ENCODE assay signal across 9 cellular contexts in the genomic region with DNA sequence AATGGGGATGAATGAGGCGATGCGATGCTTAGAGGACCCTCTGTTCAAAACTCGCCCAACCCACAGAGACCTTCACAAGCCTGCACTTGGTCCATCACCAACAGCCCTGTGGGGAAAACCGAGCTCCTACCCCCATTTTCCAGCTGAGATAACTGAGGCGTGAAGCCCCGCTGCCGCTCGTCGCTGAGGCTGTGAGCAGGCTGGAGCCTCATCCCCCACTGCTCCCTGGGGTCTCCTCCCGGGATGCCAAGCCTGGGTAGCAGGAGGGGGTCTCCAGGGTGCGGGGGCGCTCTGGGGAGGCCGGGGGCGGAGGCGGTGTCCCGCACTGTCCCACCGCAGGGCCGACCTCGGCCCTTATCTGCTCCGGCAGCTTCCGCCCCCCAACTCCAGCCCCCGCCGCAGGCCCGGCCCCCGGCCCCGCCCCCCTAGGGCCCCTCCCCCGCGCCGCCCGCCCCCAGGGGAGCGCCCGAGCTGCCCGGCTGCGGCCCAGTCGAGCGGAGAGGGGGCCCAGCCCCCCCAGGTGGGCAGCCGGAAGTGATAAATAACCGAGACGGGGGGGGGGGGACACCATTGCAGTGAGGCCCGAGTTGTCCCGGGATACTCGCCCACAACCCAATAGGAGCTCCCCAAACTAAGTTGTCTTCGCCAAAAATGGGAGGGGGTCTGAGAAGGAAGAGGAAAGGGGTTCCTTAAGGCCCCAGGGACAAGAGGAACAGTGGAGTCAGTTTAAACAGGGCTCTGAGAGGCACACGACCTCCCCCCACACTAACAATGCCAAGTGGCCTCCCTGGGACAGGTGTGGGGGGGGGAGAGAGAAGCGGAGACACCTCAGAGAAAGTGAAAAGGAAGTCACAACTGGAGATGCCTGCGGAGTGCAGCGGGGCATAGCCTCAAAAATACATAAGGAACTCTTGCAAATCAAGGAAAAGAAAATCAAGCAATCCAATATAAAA. TPM values are rescaled to one million over a fixed set of nuclear protein-coding genes. Genes with fewer than 3 reads are reported as not detected.
DNase-seq lines count a peak whose midpoint lies in the region; ATAC-seq, FAIRE-seq and TF ChIP-seq lines count a peak whose summit lies in the region.
"Had no signal": no experiment of that assay in that cellular context is flagged by ENCODE, and none has a peak within 500 bp of the region (broad histone marks: within the 10 kb centered on the region; RNA-seq: fewer than 3 reads in every experiment).

No MANE protein-coding gene starts in this region.

- no peak for TF ChIP-seq RAD21 in K562 (CRISPR knock-in tag; conservative IDR thresholded peaks at IDR 0.05 in 1 of 2, IDR thresholded peaks at IDR 0.05 in 1 of 2)

- CTCF ChIA-PET in K562 (lab: Yijun Ruan, JAX; ENCODE audit: low intra/inter-chr PET ratio) = no interaction called here

- peak overlapping the region; percentile 44 for H3K4me3 ChIP-seq in HFF-Myc (replicated peaks; ENCODE audit: low read depth, low read length)
- peak overlapping the region; percentile 97 for H3K4me3 ChIP-seq in OCI-LY3 (ENCODE audit: low read length)
- peak overlapping the region; percentile 43 for H3K4me3 ChIP-seq in K562

- H3K4me2 ChIP-seq in OCI-LY3 (ENCODE audit: low read length) (peak overlapping the region; percentile 100), K562 (ENCODE audit: insufficient read depth, low read length) (peak overlapping the region; percentile 87)

- H3K79me2 ChIP-seq in OCI-LY3 (ENCODE audit: low read length) = no peaks in the 10 kb centered on the region
- no peaks in the 10 kb centered on the region for H3K79me2 ChIP-seq in K562 (ENCODE audit: control insufficient read depth, insufficient read depth, low read length)

- no peak for FAIRE-seq in K562 (lab: Jason Lieb, UNC)
- FAIRE-seq: A204.1 had no signal

- DNase-seq in DMS53 (lab: John Stamatoyannopoulos, UW) (peak; percentile 24), DMS53 treated with DMSO at 0.1 percent for 48 hours (lab: John Stamatoyannopoulos, UW; ENCODE audit: unreplicated experiment) (no peak), HFF-Myc (ENCODE audit: extremely low read depth, low read depth) (no peak), K562 (ENCODE audit: extremely low read depth in 1 of 4, low spot score in 3 of 4) (peak; percentile 65 to 96 (median 92)), SIG-M5 treated with dmso at 0.1 percent for 504 hours (lab: John Stamatoyannopoulos, UW; ENCODE audit: unreplicated experiment) (no peak)

- no TSS peak for BruUV-seq in K562 (replicated peaks; lab: Mats Ljungman, UMichigan)

- H3K9ac ChIP-seq in OCI-LY3 (ENCODE audit: low read length) = peak overlapping the region; percentile 82
- peak overlapping the region; percentile 65 to 87 for H3K9ac ChIP-seq in K562 (ENCODE audit: insufficient read depth in 1 of 2, low read depth in 2 of 2, low read length in 2 of 2)

- H3K27me3 ChIP-seq in OCI-LY3 (ENCODE audit: low read depth, low read length) (no peaks in the 10 kb centered on the region), K562 (ENCODE audit: control insufficient read depth in 2 of 2, insufficient read depth in 2 of 2, low read length in 2 of 2) (no peaks in the 10 kb centered on the region), layer of hippocampus (ENCODE audit: control insufficient read depth, insufficient read depth, low read length) (no peaks in the 10 kb centered on the region)

- 0 out of 2 replicates have a peak, but pooled peaks have one; percentile 38 for TF ChIP-seq POLR2A in K562 (conservative IDR thresholded peaks at IDR 0.05)

- peak; percentile 34; the same call in 1 of the 2 replicates for TF ChIP-seq EP300 in K562 (IDR thresholded peaks at IDR 0.05; ENCODE audit: low read length)

- in situ Hi-C loops in K562 (cut with MboI) = no loop called here

- peak; percentile 86 for ATAC-seq in K562

- H3K36me3 ChIP-seq in OCI-LY3 (replicated peaks; ENCODE audit: low read depth, low read length) (no peaks in the 10 kb centered on the region), K562 (ENCODE audit: control insufficient read depth, insufficient read depth, low read length) (no peaks in the 10 kb centered on the region)

- intact Hi-C loops in K562 (cut with micrococcal nuclease) = loop anchor here (10.0 kb wide), 1 partner anchor 45 kb away; a partner anchor contains a TSS

- H2AFZ ChIP-seq in OCI-LY3 (ENCODE audit: low read depth, low read length) = peak overlapping the region; percentile 89
- H2AFZ ChIP-seq in K562 (ENCODE audit: low read depth, low read length) = peak overlapping the region; percentile 81

- H3K27ac ChIP-seq in OCI-LY3 (ENCODE audit: low read length) (peak overlapping the region; percentile 59), K562 (ENCODE audit: extremely low read depth, low read depth, low read length) (peak overlapping the region; percentile 81), layer of hippocampus (ENCODE audit: low read depth, low read length) (peak overlapping the region; percentile 57), temporal lobe (ENCODE audit: low read depth, low read length) (peak overlapping the region; percentile 44)

- H3K9me3 ChIP-seq in OCI-LY3 (ENCODE audit: insufficient read depth, low read length) = no peaks in the 10 kb centered on the region; the same call in 1 of the 2 replicates
- H3K9me3 ChIP-seq in K562 (replicated peaks; ENCODE audit: control insufficient read depth, insufficient read depth, low read depth, low read length) = no peaks in the 10 kb centered on the region

- TF ChIP-seq CTCF in HFF-Myc (IDR thresholded peaks at IDR 0.05; ENCODE audit: low read depth, low read length, missing control alignments) (no peak), OCI-LY3 (IDR thresholded peaks at IDR 0.05; ENCODE audit: low read depth, low read length) (no peak), K562 (IDR thresholded peaks at IDR 0.05 in 2 of 3, conservative IDR thresholded peaks at IDR 0.05 in 1 of 3; ENCODE audit: insufficient read depth in 2 of 3, low read depth in 1 of 3, low read length in 3 of 3) (no peak)

- POLR2A ChIA-PET in K562 (lab: Yijun Ruan, JAX) = interaction anchor here (0.6 to 1.5 kb wide), 5 partner anchors 22 to 153 kb away, joined by 3 read pairs; a partner anchor contains a TSS

- H3K4me1 ChIP-seq in OCI-LY3 (ENCODE audit: low read length) (peaks cover 20% of the 10 kb centered on the region), K562 (replicated peaks in 1 of 2; ENCODE audit: control insufficient read depth in 2 of 2, insufficient read depth in 2 of 2, low read length in 2 of 2) (peaks cover 29 to 44% of the 10 kb centered on the region in 2 experiments)

- H4K20me1 ChIP-seq in OCI-LY3 (ENCODE audit: insufficient read depth, low read length) (no peaks in the 10 kb centered on the region), K562 (replicated peaks; ENCODE audit: control insufficient read depth, insufficient read depth, low read length) (no peaks in the 10 kb centered on the region)

- no peaks in the 10 kb centered on the region for H3K9me1 ChIP-seq in K562 (ENCODE audit: control insufficient read depth, insufficient read depth, low read length)

- WGBS in K562 (ENCODE audit: insufficient coverage, low coverage, missing lambda C conversion rate) = 2% methylated on average over 26 of the region's 47 CpGs

RNA-seq across cellular contexts. Expression of a gene that starts 8.3 kb away (rescaled TPM):
- total RNA-seq in K562 (2011; cell fraction: chromatin; rRNA removed; ENCODE audit: low replicate concordance) = 14.7 and 58.9 TPM in 2 replicates
- 52.1 and 58.4 TPM in 2 replicates for total RNA-seq in K562 (2011; cell fraction: nucleolus; rRNA removed)
- 29.8 and 30.5 TPM in 2 replicates for total RNA-seq in K562 (2011; cell fraction: nucleoplasm; rRNA removed)
- 9.5 and 14.0 TPM in 2 replicates for total RNA-seq in K562 (2014; rRNA removed)
- total RNA-seq in K562 (2014; rRNA removed; fragmentation: Illumina TruSeq; extraction: Trizol) = 0.61 and 1.3 TPM in 2 replicates
- 3.2 TPM in 2 replicates for total RNA-seq in K562 (2015; rRNA removed; fragmentation: Illumina TruSeq; extraction: Trizol)
- 10.9 TPM in 2 replicates for total RNA-seq in K562 (2021)
- 6.7 and 10.2 TPM in 2 replicates for polyA plus RNA-seq in K562 (2011; rRNA removed)
- polyA plus RNA-seq in K562 (2011; cell fraction: cytosol; rRNA removed) = 11.1 and 20.7 TPM in 2 replicates
- polyA plus RNA-seq in K562 (2011; cell fraction: nucleus; rRNA removed) = 75.5 and 90.8 TPM in 2 replicates
- polyA plus RNA-seq in K562 (2012) = 7.4 and 23.7 TPM in 2 replicates
- polyA plus RNA-seq in K562 (2014; fragmentation: Illumina TruSeq; extraction: Trizol) = 2.8 and 7.3 TPM in 2 replicates
- polyA plus RNA-seq in K562 (2014; fragmentation: Nextera tagmentation; extraction: Ambion mirVana) = under 1 TPM; 0.17 to 0.24 TPM
- polyA plus RNA-seq in K562 (2014; rRNA removed) = 14.4 and 15.9 TPM in 2 replicates
- 1.3 and 1.6 TPM in 2 replicates for polyA minus RNA-seq in K562 (2011; rRNA and poly(A)+ RNA removed)
- 3.2 and 7.4 TPM in 2 replicates for polyA minus RNA-seq in K562 (2011; cell fraction: cytosol; rRNA and poly(A)+ RNA removed)
- polyA minus RNA-seq in K562 (2011; cell fraction: nucleus; rRNA and poly(A)+ RNA removed) = 10.1 and 12.0 TPM in 2 replicates
- total RNA-seq in temporal lobe = 9.3 TPM

RNA-seq across cellular contexts. Expression of a gene that starts 21.8 kb away (rescaled TPM):
- total RNA-seq in K562 (2011; cell fraction: chromatin; rRNA removed; ENCODE audit: low replicate concordance) = 12.0 and 16.1 TPM in 2 replicates
- total RNA-seq in K562 (2011; cell fraction: nucleolus; rRNA removed) = 11.0 and 11.2 TPM in 2 replicates
- total RNA-seq in K562 (2011; cell fraction: nucleoplasm; rRNA removed) = 18.0 and 31.5 TPM in 2 replicates
- total RNA-seq in K562 (2014; rRNA removed) (23.4 and 32.6 TPM in 2 replicates), K562 (2014; rRNA removed; fragmentation: Illumina TruSeq; extraction: Trizol) (2.8 and 3.2 TPM in 2 replicates), K562 (2015; rRNA removed; fragmentation: Illumina TruSeq; extraction: Trizol) (10.3 and 12.5 TPM in 2 replicates), K562 (2021) (30.7 and 33.7 TPM in 2 replicates), temporal lobe (1.7 TPM)
- polyA plus RNA-seq in K562 (2011; rRNA removed) (8.6 and 28.6 TPM in 2 replicates), K562 (2014; fragmentation: Illumina TruSeq; extraction: Trizol) (16.0 and 32.1 TPM in 2 replicates), K562 (2014; fragmentation: Nextera tagmentation; extraction: Ambion mirVana) (under 1 TPM; 0.10 to 0.11 TPM), K562 (2014; rRNA removed) (16.2 and 21.9 TPM in 2 replicates)
- 28.0 and 35.1 TPM in 2 replicates for polyA plus RNA-seq in K562 (2011; cell fraction: cytosol; rRNA removed)
- 24.3 and 25.6 TPM in 2 replicates for polyA plus RNA-seq in K562 (2011; cell fraction: nucleus; rRNA removed)
- polyA plus RNA-seq in K562 (2012) = 20.6 and 54.3 TPM in 2 replicates
- 21.0 and 25.6 TPM in 2 replicates for polyA minus RNA-seq in K562 (2011; rRNA and poly(A)+ RNA removed)
- 22.7 and 32.9 TPM in 2 replicates for polyA minus RNA-seq in K562 (2011; cell fraction: cytosol; rRNA and poly(A)+ RNA removed)
- 6.5 and 12.0 TPM in 2 replicates for polyA minus RNA-seq in K562 (2011; cell fraction: nucleus; rRNA and poly(A)+ RNA removed)

RNA-seq across cellular contexts. Expression of a gene that starts 26.1 kb away (rescaled TPM):
- 145 and 204 TPM in 2 replicates for total RNA-seq in K562 (2011; cell fraction: chromatin; rRNA removed; ENCODE audit: low replicate concordance)
- total RNA-seq in K562 (2011; cell fraction: nucleolus; rRNA removed) = 116 and 126 TPM in 2 replicates
- total RNA-seq in K562 (2011; cell fraction: nucleoplasm; rRNA removed) = 96.6 and 141 TPM in 2 replicates
- total RNA-seq in K562 (2014; rRNA removed) (222 and 237 TPM in 2 replicates), K562 (2014; rRNA removed; fragmentation: Illumina TruSeq; extraction: Trizol) (311 and 382 TPM in 2 replicates), K562 (2015; rRNA removed; fragmentation: Illumina TruSeq; extraction: Trizol) (292 and 301 TPM in 2 replicates), K562 (2021) (189 and 211 TPM in 2 replicates), temporal lobe (90.2 TPM)
- polyA plus RNA-seq in K562 (2011; rRNA removed) (126 and 240 TPM in 2 replicates), K562 (2014; fragmentation: Illumina TruSeq; extraction: Trizol) (324 and 393 TPM in 2 replicates), K562 (2014; fragmentation: Nextera tagmentation; extraction: Ambion mirVana) (10 to 100 TPM; 44.3 to 98.5 TPM), K562 (2014; rRNA removed) (262 and 265 TPM in 2 replicates)
- 134 and 180 TPM in 2 replicates for polyA plus RNA-seq in K562 (2011; cell fraction: cytosol; rRNA removed)
- polyA plus RNA-seq in K562 (2011; cell fraction: nucleus; rRNA removed) = 72.2 and 75.9 TPM in 2 replicates
- 229 and 337 TPM in 2 replicates for polyA plus RNA-seq in K562 (2012)
- 357 and 499 TPM in 2 replicates for polyA minus RNA-seq in K562 (2011; rRNA and poly(A)+ RNA removed)
- polyA minus RNA-seq in K562 (2011; cell fraction: cytosol; rRNA and poly(A)+ RNA removed) = 72.6 and 83.1 TPM in 2 replicates
- 50.2 and 64.0 TPM in 2 replicates for polyA minus RNA-seq in K562 (2011; cell fraction: nucleus; rRNA and poly(A)+ RNA removed)

RNA-seq across cellular contexts. Expression of a gene that starts 47.6 kb away (rescaled TPM):
- 0.12 TPM in 1 of 2 replicates, not detected in the other for total RNA-seq in K562 (2011; cell fraction: chromatin; rRNA removed; ENCODE audit: low replicate concordance)
- total RNA-seq in K562 (2011; cell fraction: nucleolus; rRNA removed) = 0.13 TPM in 1 of 2 replicates, not detected in the other
- 0.07 TPM in 1 of 2 replicates, not detected in the other for total RNA-seq in K562 (2011; cell fraction: nucleoplasm; rRNA removed)
- total RNA-seq in K562 (2014; rRNA removed) (not detected in 2 replicates), K562 (2014; rRNA removed; fragmentation: Illumina TruSeq; extraction: Trizol) (not detected in 2 replicates), K562 (2015; rRNA removed; fragmentation: Illumina TruSeq; extraction: Trizol) (not detected in 2 replicates), K562 (2021) (not detected in 2 replicates), temporal lobe (not detected)
- polyA plus RNA-seq in K562 (2011; rRNA removed) (0.07 TPM in 1 of 2 replicates, not detected in the other), K562 (2014; fragmentation: Illumina TruSeq; extraction: Trizol) (not detected in 2 replicates), K562 (2014; fragmentation: Nextera tagmentation; extraction: Ambion mirVana) (not detected), K562 (2014; rRNA removed) (0.01 TPM in 1 of 2 replicates, not detected in the other)
- 0.03 and 0.04 TPM in 2 replicates for polyA plus RNA-seq in K562 (2011; cell fraction: cytosol; rRNA removed)
- 0.13 and 0.31 TPM in 2 replicates for polyA plus RNA-seq in K562 (2011; cell fraction: nucleus; rRNA removed)
- polyA plus RNA-seq in K562 (2012) = 0.06 TPM in 1 of 2 replicates, not detected in the other
- not detected in 2 replicates for polyA minus RNA-seq in K562 (2011; rRNA and poly(A)+ RNA removed)
- polyA minus RNA-seq in K562 (2011; cell fraction: cytosol; rRNA and poly(A)+ RNA removed) = not detected in 2 replicates
- polyA minus RNA-seq in K562 (2011; cell fraction: nucleus; rRNA and poly(A)+ RNA removed) = not detected in 2 replicates

RNA-seq across cellular contexts. Expression of a gene that starts 48.8 kb away (rescaled TPM):
- not detected in 2 replicates for total RNA-seq in K562 (2011; cell fraction: chromatin; rRNA removed; ENCODE audit: low replicate concordance)
- total RNA-seq in K562 (2011; cell fraction: nucleolus; rRNA removed) = not detected in 2 replicates
- not detected in 2 replicates for total RNA-seq in K562 (2011; cell fraction: nucleoplasm; rRNA removed)
- total RNA-seq in K562 (2014; rRNA removed) (not detected in 2 replicates), K562 (2014; rRNA removed; fragmentation: Illumina TruSeq; extraction: Trizol) (not detected in 2 replicates), K562 (2015; rRNA removed; fragmentation: Illumina TruSeq; extraction: Trizol) (0.11 TPM in 1 of 2 replicates, not detected in the other), K562 (2021) (0.13 TPM in 1 of 2 replicates, not detected in the other), temporal lobe (not detected)
- polyA plus RNA-seq in K562 (2011; rRNA removed) (0.06 TPM in 1 of 2 replicates, not detected in the other), K562 (2014; fragmentation: Illumina TruSeq; extraction: Trizol) (not detected in 2 replicates), K562 (2014; fragmentation: Nextera tagmentation; extraction: Ambion mirVana) (not detected), K562 (2014; rRNA removed) (not detected in 2 replicates)
- 0.04 TPM in 1 of 2 replicates, not detected in the other for polyA plus RNA-seq in K562 (2011; cell fraction: cytosol; rRNA removed)
- not detected in 2 replicates for polyA plus RNA-seq in K562 (2011; cell fraction: nucleus; rRNA removed)
- polyA plus RNA-seq in K562 (2012) = 0.14 TPM in 1 of 2 replicates, not detected in the other
- not detected in 2 replicates for polyA minus RNA-seq in K562 (2011; rRNA and poly(A)+ RNA removed)
- polyA minus RNA-seq in K562 (2011; cell fraction: cytosol; rRNA and poly(A)+ RNA removed) = not detected in 2 replicates
- polyA minus RNA-seq in K562 (2011; cell fraction: nucleus; rRNA and poly(A)+ RNA removed) = not detected in 2 replicates

Comparison
In these comparisons a context has a peak if more than half of its experiments do, and no peak if none do; other contexts are left out.
1. DNase-seq: peak in DMS53 (single experiment) and K562 (4 of 4); none in DMS53 treated with DMSO at 0.1 percent for 48 hours (single experiment), HFF-Myc (single experiment) and SIG-M5 treated with dmso at 0.1 percent for 504 hours (single experiment).
2. H3K4me3 ChIP-seq: peak in every context shown above with its lines; median percentile 97 in OCI-LY3; 44 in HFF-Myc; 43 in K562.
3. Peak in every context shown above with its lines, with median percentiles within 50 percentile points of each other: H3K27ac ChIP-seq.